Comparison of ENCODE assay signal across 30 cellular contexts in genomic region chr15:100680726-100681125, GRCh38.
"Had no signal": no experiment of that assay in that cellular context is flagged by ENCODE, and none has a peak within 500 bp of the region (broad histone marks: within the 10 kb centered on the region; RNA-seq: fewer than 3 reads in every experiment).

No MANE protein-coding gene starts in this region.

- H3K36me3 ChIP-seq: brain microvascular endothelial cell, esophagus squamous epithelium, heart right ventricle had no signal

- ATAC-seq: activated CD4-positive, alpha-beta T cell treated with anti-CD3 and anti-CD28 coated beads for 36 hours; activated CD8-positive, alpha-beta memory T cell treated with anti-CD3 and anti-CD28 coated beads, Interleukin-2, amount 10 ng/mL, durations not matched to agents 7 days and 5 days; activated CD8-positive, alpha-beta T cell treated with anti-CD3 and anti-CD28 coated beads, Interleukin-2, amount 10 ng/mL, durations not matched to agents 7 days and 5 days; activated naive CD4-positive, alpha-beta T cell treated with anti-CD3 and anti-CD28 coated beads, Interleukin-2, amount 50 U/mL, for 72 hours; effector memory CD8-positive, alpha-beta T cell had no signal

- H3K4me1 ChIP-seq: esophagus squamous epithelium had no signal

- DNase-seq: activated CD4-positive, alpha-beta memory T cell treated with anti-CD3 and anti-CD28 coated beads for 36 hours; activated CD4-positive, alpha-beta T cell treated with anti-CD3 and anti-CD28 coated beads for 36 hours; activated CD4-positive, alpha-beta T cell treated with anti-CD3 and anti-CD28 coated beads, Interleukin-2, amount 10 ng/mL, durations not matched to agents 24 days and 14 days; activated CD4-positive, CD25-positive, alpha-beta regulatory T cell; activated CD4-positive, CD25-positive, alpha-beta regulatory T cell treated with anti-CD3 and anti-CD28 coated beads, Interleukin-2, amount 50 U/mL, for 72 hours; activated CD8-positive, alpha-beta memory T cell treated with anti-CD3 and anti-CD28 coated beads, Interleukin-2, amount 10 ng/mL, durations not matched to agents 7 days and 5 days; activated CD8-positive, alpha-beta memory T cell treated with anti-CD3 and anti-CD28 coated beads, Interleukin-2, amount 50 U/mL, for 4 hours; activated CD8-positive, alpha-beta T cell treated with anti-CD3 and anti-CD28 coated beads, Interleukin-2, amount 10 ng/mL, durations not matched to agents 7 days and 5 days; activated gamma-delta T cell; activated naive CD4-positive, alpha-beta T cell; activated naive CD4-positive, alpha-beta T cell treated with anti-CD3 and anti-CD28 coated beads, Interleukin-2, amount 10 ng/mL, durations not matched to agents 7 days and 5 days; activated naive CD8-positive, alpha-beta T cell treated with anti-CD3 and anti-CD28 coated beads, Interleukin-2, amount 10 ng/mL, durations not matched to agents 7 days and 5 days; activated T-cell treated with anti-CD3 and anti-CD28 coated beads, Interleukin-2, amount 50 U/mL, for 1 hour; activated T-cell treated with anti-CD3 and anti-CD28 coated beads, Interleukin-2, amount 50 U/mL, for 48 hours; amniotic stem cell; anterior cingulate cortex; brain microvascular endothelial cell; cortex of kidney; dermis blood vessel endothelial cell; effector CD4-positive, alpha-beta T cell; effector memory CD8-positive, alpha-beta T cell; erythroblast; esophagus squamous epithelium; foreskin melanocyte; heart right ventricle; T-helper 2 cell had no signal

- H3K4me3 ChIP-seq: esophagus squamous epithelium, heart right ventricle, hepatocyte had no signal

- H3K27ac ChIP-seq: brain microvascular endothelial cell, heart right ventricle, hepatocyte had no signal

- FAIRE-seq: astrocyte, bronchial epithelial cell had no signal

- H3K9me3 ChIP-seq: esophagus squamous epithelium had no signal

- H3K27me3 ChIP-seq: brain microvascular endothelial cell, esophagus squamous epithelium, hepatocyte had no signal
